20 cellular contexts compared by ENCODE assay signal in the genomic region with DNA sequence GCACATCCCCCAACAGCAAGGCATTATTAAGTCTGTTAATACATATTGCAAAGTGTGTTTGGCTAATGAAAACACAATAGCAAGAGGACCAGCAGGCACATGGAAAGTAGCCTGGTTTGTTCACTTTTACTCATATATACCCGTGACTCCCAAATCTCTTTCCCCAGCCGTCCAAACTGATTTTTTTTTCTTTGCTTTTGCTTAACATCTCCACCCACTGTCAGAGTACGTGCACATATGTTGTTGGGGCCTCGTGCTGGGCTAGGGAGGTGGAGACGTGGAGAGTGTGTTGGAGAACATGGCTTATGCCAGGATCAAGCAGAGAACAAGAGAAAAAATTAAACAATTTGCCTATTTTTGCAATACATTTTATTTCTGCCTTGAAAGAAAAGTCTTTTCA. TPM values are rescaled to one million over a fixed set of nuclear protein-coding genes. Genes with fewer than 3 reads are reported as not detected.
"Had no signal": no experiment of that assay in that cellular context is flagged by ENCODE, and none has a peak within 500 bp of the region (broad histone marks: within the 10 kb centered on the region; RNA-seq: fewer than 3 reads in every experiment).

No MANE protein-coding gene starts in this region.

- DNase-seq: activated CD4-positive, alpha-beta memory T cell treated with anti-CD3 and anti-CD28 coated beads for 36 hours; activated CD4-positive, alpha-beta T cell treated with anti-CD3 and anti-CD28 coated beads for 36 hours; activated effector memory CD4-positive, alpha-beta T cell treated with anti-CD3 and anti-CD28 coated beads, Interleukin-2, amount 50 U/mL, for 16 hours; activated T-cell treated with anti-CD3 and anti-CD28 coated beads, Interleukin-2, amount 50 U/mL, for 4 hours; amniotic stem cell; central memory CD4-positive, alpha-beta T cell; effector memory CD8-positive, alpha-beta T cell; glutamatergic neuron; left ventricle myocardium superior; naive thymus-derived CD8-positive, alpha-beta T cell; stimulated activated CD4-positive, alpha-beta T cell treated with anti-CD3 and anti-CD28 coated beads, Interleukin-15, amount 100 ng/mL, for 24 hours; stimulated activated CD4-positive, alpha-beta T cell treated with anti-CD3 and anti-CD28 coated beads, Interleukin-4, amount 100 ng/mL, for 1 hour; stimulated activated naive B cell treated with anti-CD40 and anti-IgM and Interleukin-4, amounts not matched to agents 10 μg/mL and 1 μg/mL and 100 μg/mL, for 72 hours; thyroid gland; uterus; WERI-Rb-1 had no signal

- H3K27ac ChIP-seq: foreskin keratinocyte, thyroid gland, uterus, WERI-Rb-1 had no signal

- H3K4me1 ChIP-seq: foreskin keratinocyte had no signal

- ATAC-seq: activated CD4-positive, alpha-beta T cell treated with anti-CD3 and anti-CD28 coated beads for 36 hours; activated naive CD4-positive, alpha-beta T cell treated with anti-CD3 and anti-CD28 coated beads, Interleukin-2, amount 50 U/mL, for 72 hours; activated T-cell treated with anti-CD3 and anti-CD28 coated beads, Interleukin-2, amount 50 U/mL, for 4 hours; effector memory CD8-positive, alpha-beta T cell; left ventricle myocardium superior; naive thymus-derived CD8-positive, alpha-beta T cell; stimulated activated naive B cell treated with anti-CD40 and anti-IgM and Interleukin-4, amounts not matched to agents 10 μg/mL and 1 μg/mL and 100 μg/mL, for 72 hours had no signal

- H3K36me3 ChIP-seq: thyroid gland, uterus, WERI-Rb-1 had no signal

- H3K4me3 Mint-ChIP-seq: activated CD4-positive, alpha-beta memory T cell treated with anti-CD3 and anti-CD28 coated beads for 36 hours; activated CD4-positive, alpha-beta T cell treated with anti-CD3 and anti-CD28 coated beads for 36 hours; activated T-cell treated with anti-CD3 and anti-CD28 coated beads, Interleukin-2, amount 50 U/mL, for 4 hours; effector memory CD8-positive, alpha-beta T cell; memory B cell; naive thymus-derived CD8-positive, alpha-beta T cell; stimulated activated naive B cell treated with anti-CD40 and anti-IgM and Interleukin-4, amounts not matched to agents 10 μg/mL and 1 μg/mL and 100 μg/mL, for 72 hours had no signal

- H3K27ac Mint-ChIP-seq: activated CD4-positive, alpha-beta memory T cell treated with anti-CD3 and anti-CD28 coated beads for 36 hours; activated CD4-positive, alpha-beta T cell treated with anti-CD3 and anti-CD28 coated beads for 36 hours; activated naive CD4-positive, alpha-beta T cell treated with anti-CD3 and anti-CD28 coated beads, Interleukin-2, amount 50 U/mL, for 72 hours; effector memory CD8-positive, alpha-beta T cell; memory B cell; naive thymus-derived CD8-positive, alpha-beta T cell; stimulated activated naive B cell treated with anti-CD40 and anti-IgM and Interleukin-4, amounts not matched to agents 10 μg/mL and 1 μg/mL and 100 μg/mL, for 72 hours had no signal

- H3K4me3 ChIP-seq: thyroid gland, uterus had no signal

- H3K9me3 Mint-ChIP-seq: activated CD4-positive, alpha-beta memory T cell treated with anti-CD3 and anti-CD28 coated beads for 36 hours; activated naive CD4-positive, alpha-beta T cell treated with anti-CD3 and anti-CD28 coated beads, Interleukin-2, amount 50 U/mL, for 72 hours; activated T-cell treated with anti-CD3 and anti-CD28 coated beads, Interleukin-2, amount 50 U/mL, for 4 hours; effector memory CD8-positive, alpha-beta T cell; memory B cell had no signal

- H3K36me3 Mint-ChIP-seq: activated CD4-positive, alpha-beta memory T cell treated with anti-CD3 and anti-CD28 coated beads for 36 hours; brain; memory B cell; stimulated activated naive B cell treated with anti-CD40 and anti-IgM and Interleukin-4, amounts not matched to agents 10 μg/mL and 1 μg/mL and 100 μg/mL, for 72 hours had no signal

- H3K27me3 ChIP-seq: thyroid gland had no signal

- H3K9me3 ChIP-seq: thyroid gland, uterus had no signal

RNA-seq across cellular contexts. Expression of a gene that starts 4.2 kb away (rescaled TPM):
- total RNA-seq: activated CD4-positive, alpha-beta memory T cell treated with anti-CD3 and anti-CD28 coated beads for 36 hours had no signal
